In genomic region chr2:189014426-189015138, GRCh38 we compare ENCODE assay signal across 16 cellular contexts. TPM values are rescaled to one million over a fixed set of nuclear protein-coding genes. Genes with fewer than 3 reads are reported as not detected.
DNase-seq lines count a peak whose midpoint lies in the region; TF ChIP-seq lines count a peak whose summit lies in the region.
"Had no signal": no experiment of that assay in that cellular context is flagged by ENCODE, and none has a peak within 500 bp of the region (broad histone marks: within the 10 kb centered on the region; RNA-seq: fewer than 3 reads in every experiment).

No MANE protein-coding gene starts in this region.

- no peak overlapping the region for H4K8ac ChIP-seq in trophoblast cell (ENCODE audit: low read depth, low read length)

- H3K36me3 ChIP-seq in adipocyte (ENCODE audit: control insufficient read depth, insufficient read depth, low read length, severe bottlenecking) (peaks cover 36% of the 10 kb centered on the region), trophoblast cell (ENCODE audit: control insufficient read depth in 1 of 2, insufficient read depth in 2 of 2, low read length in 2 of 2) (peaks cover 2 to 12% of the 10 kb centered on the region in 2 experiments), endodermal cell (ENCODE audit: control insufficient read depth, insufficient read depth, low read length) (no peaks in the 10 kb centered on the region)
- H3K36me3 ChIP-seq: colonic mucosa had no signal

- no peaks in the 10 kb centered on the region for H3K9me3 Mint-ChIP-seq in endodermal cell
- H3K9me3 Mint-ChIP-seq: activated naive CD4-positive, alpha-beta T cell treated with anti-CD3 and anti-CD28 coated beads for 36 hours; nephron progenitor cell had no signal

- TF ChIP-seq CTCF in AG10803 (conservative IDR thresholded peaks at IDR 0.05; ENCODE audit: low read length): no peak
- TF ChIP-seq CTCF in endodermal cell (conservative IDR thresholded peaks at IDR 0.05): no peak

- no peaks in the 10 kb centered on the region for H3K27me3 Mint-ChIP-seq in endodermal cell (ENCODE audit: insufficient read depth)

- DNase-seq in AG10803 (ENCODE audit: low read depth) (peak; percentile 53), adipocyte (ENCODE audit: low read depth) (peak; percentile 64), fibroblast of the conjunctiva (ENCODE audit: low read depth) (peak; percentile 43), trophoblast cell (no peak), NCI-H69 (lab: John Stamatoyannopoulos, UW) (no peak), endodermal cell (no peak)
- DNase-seq in stimulated activated CD8-positive, alpha-beta memory T cell treated with anti-CD3 and anti-CD28 coated beads, Interleukin-4, amount 100 ng/mL, for 48 hours: no peak
- no peak for DNase-seq in activated CD4-positive, alpha-beta T cell treated with anti-CD3 and anti-CD28 coated beads for 48 hours
- DNase-seq: activated naive CD4-positive, alpha-beta T cell treated with anti-CD3 and anti-CD28 coated beads for 36 hours; colonic mucosa; Karpas-422; kidney; NCI-H1694; NCI-H524 treated with DMSO at 0.1 percent for 48 hours; nephron progenitor cell; SHP77 treated with DMSO at 0.1 percent for 48 hours had no signal

- H2BK12ac ChIP-seq in trophoblast cell (ENCODE audit: low read length): no peak overlapping the region

- peak overlapping the region; percentile 42 for H2BK5ac ChIP-seq in trophoblast cell (ENCODE audit: low read depth, low read length, poor library complexity)

- H3K9ac ChIP-seq in adipocyte (ENCODE audit: low read length) (peak overlapping the region; percentile 68), trophoblast cell (ENCODE audit: low read length) (no peak overlapping the region), endodermal cell (ENCODE audit: extremely low read depth, low read length, poor library complexity, severe bottlenecking) (no peak overlapping the region)

- H3K79me1 ChIP-seq in trophoblast cell (ENCODE audit: low read length): no peaks in the 10 kb centered on the region

- H4K91ac ChIP-seq in trophoblast cell (ENCODE audit: low read depth, low read length): no peak overlapping the region

- no peak overlapping the region for H3K4me3 ChIP-seq in AG10803 (ENCODE audit: low read length)
- H3K4me3 ChIP-seq in adipocyte (ENCODE audit: low read length): no peak overlapping the region
- H3K4me3 ChIP-seq in trophoblast cell (ENCODE audit: low read depth, low read length): no peak overlapping the region
- H3K4me3 ChIP-seq in endodermal cell (ENCODE audit: low read length): no peak overlapping the region
- H3K4me3 ChIP-seq: colonic mucosa had no signal

- no peaks in the 10 kb centered on the region for H3K9me3 ChIP-seq in adipocyte (ENCODE audit: control insufficient read depth, low read length)
- H3K9me3 ChIP-seq in trophoblast cell (ENCODE audit: insufficient read depth, low read depth, low read length): no peaks in the 10 kb centered on the region
- no peaks in the 10 kb centered on the region for H3K9me3 ChIP-seq in endodermal cell (ENCODE audit: control insufficient read depth, low read length)
- H3K9me3 ChIP-seq: colonic mucosa had no signal

- H3K27ac ChIP-seq in trophoblast cell (ENCODE audit: low read depth, low read length) (peak overlapping the region; percentile 58), endodermal cell (ENCODE audit: low read depth, low read length) (no peak overlapping the region)

- H3K23ac ChIP-seq in trophoblast cell (ENCODE audit: low read length): no peak overlapping the region

- H3K4me1 Mint-ChIP-seq in endodermal cell: peaks cover 14% of the 10 kb centered on the region
- H3K4me1 Mint-ChIP-seq: nephron progenitor cell had no signal

- no peak overlapping the region for H3K18ac ChIP-seq in trophoblast cell (ENCODE audit: low read length)

- no CpG with 5 or more reads among the region's 2 CpGs for WGBS in trophoblast cell (ENCODE audit: extremely low coverage, insufficient coverage, insufficient read length)
- WGBS in endodermal cell (ENCODE audit: insufficient coverage in 1 of 2, insufficient read length in 1 of 2), 2 experiments: 91 to 95% methylated on average over 2 of the region's 2 CpGs

- H3K36me3 Mint-ChIP-seq in endodermal cell (ENCODE audit: low read depth): no peaks in the 10 kb centered on the region

- H3K4ac ChIP-seq in trophoblast cell (ENCODE audit: low read depth, low read length): no peak overlapping the region

- H3K4me1 ChIP-seq in adipocyte (ENCODE audit: control insufficient read depth, insufficient read depth, low read length) (peaks cover 93% of the 10 kb centered on the region), trophoblast cell (ENCODE audit: control insufficient read depth in 1 of 2, insufficient read depth in 2 of 2, low read length in 2 of 2) (peaks cover 0 to 3% of the 10 kb centered on the region in 2 experiments), endodermal cell (ENCODE audit: control insufficient read depth, insufficient read depth, low read length) (peaks cover 4% of the 10 kb centered on the region)
- H3K4me1 ChIP-seq: colonic mucosa had no signal

- H3K14ac ChIP-seq in trophoblast cell (ENCODE audit: low read length): no peak overlapping the region

- H2AFZ ChIP-seq in trophoblast cell (ENCODE audit: insufficient read depth, low read length, poor library complexity): no peak overlapping the region

- H2AK5ac ChIP-seq in trophoblast cell (ENCODE audit: low read length): no peak overlapping the region

- H4K12ac ChIP-seq in trophoblast cell (ENCODE audit: low read depth, low read length): no peak overlapping the region

- no peak overlapping the region for H2BK120ac ChIP-seq in trophoblast cell (ENCODE audit: insufficient read depth, low read length, poor library complexity)

- H3K4me3 Mint-ChIP-seq in endodermal cell: no peak overlapping the region
- H3K4me3 Mint-ChIP-seq: activated naive CD4-positive, alpha-beta T cell treated with anti-CD3 and anti-CD28 coated beads for 36 hours; nephron progenitor cell had no signal

- no peak overlapping the region for H3K4me2 ChIP-seq in trophoblast cell (ENCODE audit: low read length)

- no peak overlapping the region for H3K27ac Mint-ChIP-seq in endodermal cell
- H3K27ac Mint-ChIP-seq: activated naive CD4-positive, alpha-beta T cell treated with anti-CD3 and anti-CD28 coated beads for 36 hours; nephron progenitor cell had no signal

- no peaks in the 10 kb centered on the region for H3K79me2 ChIP-seq in trophoblast cell (ENCODE audit: control insufficient read depth, insufficient read depth, low read length, poor library complexity)

- H3K27me3 ChIP-seq in adipocyte (replicated peaks; ENCODE audit: control insufficient read depth, insufficient read depth, low read length) (no peaks in the 10 kb centered on the region), trophoblast cell (ENCODE audit: insufficient read depth, low read length) (no peaks in the 10 kb centered on the region), endodermal cell (ENCODE audit: control insufficient read depth, insufficient read depth, low read length, poor library complexity, severe bottlenecking) (no peaks in the 10 kb centered on the region)
- H3K27me3 ChIP-seq: colonic mucosa had no signal

RNA-seq across cellular contexts. Expression of gene COL3A1, which starts 40.4 kb away (rescaled TPM):
- polyA plus RNA-seq in trophoblast cell (2013): 842 and 849 TPM in 2 replicates
- not detected for total RNA-seq in endodermal cell
- 72.3 TPM for polyA plus RNA-seq in endodermal cell (2013, experiment 1 of 2)
- 68.8 TPM for polyA plus RNA-seq in endodermal cell (2013, experiment 2 of 2)
- total RNA-seq: activated naive CD4-positive, alpha-beta T cell treated with anti-CD3 and anti-CD28 coated beads for 36 hours had no signal

Comparison
In these comparisons a context has a peak if more than half of its experiments do, and no peak if none do; other contexts are left out.
1. DNase-seq: peak in AG10803 (single experiment), adipocyte (single experiment) and fibroblast of the conjunctiva (single experiment); none in trophoblast cell (0 of 2), stimulated activated CD8-positive, alpha-beta memory T cell treated with anti-CD3 and anti-CD28 coated beads, Interleukin-4, amount 100 ng/mL, for 48 hours (single experiment), NCI-H69 (single experiment), activated CD4-positive, alpha-beta T cell treated with anti-CD3 and anti-CD28 coated beads for 48 hours (single experiment) and endodermal cell (single experiment).